ENCODE assay signal across 12 cellular contexts in the genomic region with DNA sequence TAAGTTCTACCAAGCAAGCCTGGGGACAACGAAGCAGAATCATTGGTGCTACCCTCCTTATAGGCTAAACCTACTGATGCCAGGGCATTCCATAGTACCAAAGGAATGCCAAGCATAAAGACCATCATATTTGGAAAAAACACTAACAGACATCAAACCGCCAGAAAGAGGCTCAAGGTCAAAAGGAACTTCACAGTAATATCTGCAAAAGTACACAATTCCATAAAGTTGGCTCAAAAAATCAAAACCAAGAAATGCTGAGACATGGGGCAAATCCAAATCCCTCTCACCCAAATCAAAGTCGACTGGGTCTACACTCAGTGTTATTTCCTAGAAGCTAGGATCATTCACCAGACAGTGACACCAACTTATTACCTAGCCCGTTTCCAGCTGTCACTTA. TPM values are rescaled to one million over a fixed set of nuclear protein-coding genes. Genes with fewer than 3 reads are reported as not detected.
DNase-seq lines count a peak whose midpoint lies in the region; ATAC-seq and TF ChIP-seq lines count a peak whose summit lies in the region.
"Had no signal": no experiment of that assay in that cellular context is flagged by ENCODE, and none has a peak within 500 bp of the region (broad histone marks: within the 10 kb centered on the region; RNA-seq: fewer than 3 reads in every experiment).

No MANE protein-coding gene starts in this region.

- peaks cover 60% of the 10 kb centered on the region for H3K4me1 Mint-ChIP-seq in activated naive CD8-positive, alpha-beta T cell treated with anti-CD3 and anti-CD28 coated beads, Interleukin-2, amount 50 U/mL, for 24 hours
- H3K4me1 Mint-ChIP-seq in naive thymus-derived CD4-positive, alpha-beta T cell: peaks cover 34 to 59% (median 55%) of the 10 kb centered on the region in 7 donors

- H3K27ac ChIP-seq in A673 (ENCODE audit: low read depth, low read length, poor library complexity, severe bottlenecking): peak overlapping the region; percentile 14
- no peak overlapping the region for H3K27ac ChIP-seq in GM23248
- no peak overlapping the region for H3K27ac ChIP-seq in naive thymus-derived CD4-positive, alpha-beta T cell (ENCODE audit: low read depth, low read length)
- H3K27ac ChIP-seq: neutrophil, testis had no signal

- H3K36me3 ChIP-seq in A673 (ENCODE audit: insufficient read depth, low read length, poor library complexity, severe bottlenecking) (peaks cover 62% of the 10 kb centered on the region), GM23248 (ENCODE audit: low read depth) (peaks cover 33% of the 10 kb centered on the region)
- peaks cover 19 to 44% (median 35%) of the 10 kb centered on the region in 3 experiments for H3K36me3 ChIP-seq in naive thymus-derived CD4-positive, alpha-beta T cell (ENCODE audit: control insufficient read depth in 2 of 3, insufficient read depth in 3 of 3, low read length in 3 of 3)

- POLR2A ChIA-PET in A673 (lab: Charles Lee; ENCODE audit: low non-redundant PET): no interaction called here
- POLR2A ChIA-PET in naive thymus-derived CD4-positive, alpha-beta T cell (lab: Charles Lee): interaction anchor here (0.6 to 4.9 kb wide), 3 partner anchors 10 to 27 kb away, joined by 3 to 28 read pairs (median 3); partner anchors contain the start of genes FANCG and PIGO

- H3K9ac ChIP-seq in GM23248: no peak overlapping the region

- no peaks in the 10 kb centered on the region for H3K9me3 Mint-ChIP-seq in activated naive CD8-positive, alpha-beta T cell treated with anti-CD3 and anti-CD28 coated beads, Interleukin-2, amount 50 U/mL, for 24 hours
- H3K9me3 Mint-ChIP-seq in naive thymus-derived CD4-positive, alpha-beta T cell: peaks cover 0 to 2% (median 0%) of the 10 kb centered on the region in 11 donors

- H3K27me3 ChIP-seq in A673 (replicated peaks; ENCODE audit: insufficient read depth, low read depth, low read length, poor library complexity): no peaks in the 10 kb centered on the region
- H3K27me3 ChIP-seq in GM23248 (replicated peaks; ENCODE audit: insufficient read depth): no peaks in the 10 kb centered on the region
- H3K27me3 ChIP-seq in naive thymus-derived CD4-positive, alpha-beta T cell (ENCODE audit: control insufficient read depth in 2 of 2, insufficient read depth in 2 of 2, low read length in 2 of 2): no peaks in the 10 kb centered on the region
- H3K27me3 ChIP-seq: neutrophil, testis had no signal

- ATAC-seq in activated naive CD8-positive, alpha-beta T cell treated with anti-CD3 and anti-CD28 coated beads, Interleukin-2, amount 50 U/mL, for 24 hours: no peak
- no peak for ATAC-seq in naive thymus-derived CD4-positive, alpha-beta T cell
- ATAC-seq in GM21619 (IDR thresholded peaks at IDR 0.05; ENCODE audit: unreplicated experiment): no peak

- peaks cover 77% of the 10 kb centered on the region for H3K36me3 Mint-ChIP-seq in activated naive CD8-positive, alpha-beta T cell treated with anti-CD3 and anti-CD28 coated beads, Interleukin-2, amount 50 U/mL, for 24 hours (ENCODE audit: low read depth)
- H3K36me3 Mint-ChIP-seq in naive thymus-derived CD4-positive, alpha-beta T cell: peaks cover 0 to 36% (median 24%) of the 10 kb centered on the region in 5 donors

- intact Hi-C loops in A673 (cut with micrococcal nuclease; ENCODE audit: unreplicated experiment): no loop called here
- intact Hi-C loops in naive thymus-derived CD4-positive, alpha-beta T cell (cut with micrococcal nuclease): no loop called here

- peaks cover 31% of the 10 kb centered on the region for H4K20me1 ChIP-seq in GM23248 (ENCODE audit: insufficient read depth)

- H3K4me1 ChIP-seq in A673 (ENCODE audit: insufficient read depth, low read length, poor library complexity, severe bottlenecking): peaks cover 6% of the 10 kb centered on the region
- peaks cover 35% of the 10 kb centered on the region for H3K4me1 ChIP-seq in GM23248 (ENCODE audit: insufficient read depth)
- peaks cover 22 to 43% of the 10 kb centered on the region in 2 donors for H3K4me1 ChIP-seq in naive thymus-derived CD4-positive, alpha-beta T cell (ENCODE audit: control insufficient read depth in 2 of 2, insufficient read depth in 2 of 2, low read length in 2 of 2)

- H3K27me3 Mint-ChIP-seq in activated naive CD8-positive, alpha-beta T cell treated with anti-CD3 and anti-CD28 coated beads, Interleukin-2, amount 50 U/mL, for 24 hours: peaks cover 2% of the 10 kb centered on the region
- peaks cover 0 to 3% (median 0%) of the 10 kb centered on the region in 5 donors for H3K27me3 Mint-ChIP-seq in naive thymus-derived CD4-positive, alpha-beta T cell

- H3K4me3 ChIP-seq in A673 (ENCODE audit: low read depth, low read length, poor library complexity, severe bottlenecking): no peak overlapping the region
- H3K4me3 ChIP-seq in GM23248: peak overlapping the region; percentile 86
- no peak overlapping the region for H3K4me3 ChIP-seq in naive thymus-derived CD4-positive, alpha-beta T cell (ENCODE audit: low read length)
- H3K4me3 ChIP-seq: testis had no signal

- CTCF ChIA-PET in A673 (lab: Charles Lee): interaction anchor here (0.6 kb wide), 1 partner anchor 601 kb away, joined by 5 read pairs; no protein-coding TSS in a partner anchor
- CTCF ChIA-PET in naive thymus-derived CD4-positive, alpha-beta T cell (lab: Charles Lee): interaction anchor here (1.2 kb wide), 1 partner anchor 484 kb away, joined by 4 read pairs; no protein-coding TSS in a partner anchor

- in situ Hi-C loops in GM23248 (cut with MboI): no loop called here

- no TSS peak for BruUV-seq in A673 (replicated peaks; lab: Mats Ljungman, UMichigan)

- DNase-seq in A673 (ENCODE audit: low spot score) (no peak), GM23248 (no peak), mucosa of gallbladder (ENCODE audit: low spot score) (no peak), T-helper 9 cell (no peak), NCI-H345 (lab: John Stamatoyannopoulos, UW) (no peak)
- no peak for DNase-seq in activated naive CD8-positive, alpha-beta T cell treated with anti-CD3 and anti-CD28 coated beads, Interleukin-2, amount 50 U/mL, for 24 hours
- no peak for DNase-seq in naive thymus-derived CD4-positive, alpha-beta T cell
- DNase-seq: activated CD4-positive, alpha-beta T cell treated with anti-CD3 and anti-CD28 coated beads, Interleukin-2, amount 50 U/mL, for 1 hour; Right ventricle myocardium superior; testis had no signal

- peaks cover 23% of the 10 kb centered on the region for H3F3A ChIP-seq in GM23248 (ENCODE audit: insufficient read depth)

- H2AFZ ChIP-seq in GM23248: no peak overlapping the region

- H3K9me2 ChIP-seq in GM23248 (ENCODE audit: insufficient read depth): no peaks in the 10 kb centered on the region

- TF ChIP-seq CTCF in A673 (conservative IDR thresholded peaks at IDR 0.05; ENCODE audit: low read depth, low read length): no peak

- 63 to 66% methylated on average over 4 of the region's 4 CpGs for WGBS in GM23248 (ENCODE audit: low coverage in 1 of 2, low lambda C conversion rate in 2 of 2, missing lambda C conversion rate in 2 of 2), 2 experiments

- peak overlapping the region; percentile 13 for H3K4me2 ChIP-seq in GM23248 (ENCODE audit: unreplicated experiment)

- peak overlapping the region; percentile 46 for H3K4me3 Mint-ChIP-seq in activated naive CD8-positive, alpha-beta T cell treated with anti-CD3 and anti-CD28 coated beads, Interleukin-2, amount 50 U/mL, for 24 hours
- peak overlapping the region; percentile 49 to 95 (median 62) for H3K4me3 Mint-ChIP-seq in naive thymus-derived CD4-positive, alpha-beta T cell

- H3K79me2 ChIP-seq in GM23248 (ENCODE audit: insufficient read depth): peaks cover 78% of the 10 kb centered on the region

- H3K27ac Mint-ChIP-seq in activated naive CD8-positive, alpha-beta T cell treated with anti-CD3 and anti-CD28 coated beads, Interleukin-2, amount 50 U/mL, for 24 hours: no peak overlapping the region
- peak overlapping the region in 5 of 9 donors; percentile 19 to 75 (median 31) for H3K27ac Mint-ChIP-seq in naive thymus-derived CD4-positive, alpha-beta T cell

- H3K9me3 ChIP-seq in A673 (ENCODE audit: low read depth, low read length, poor library complexity, severe bottlenecking): no peaks in the 10 kb centered on the region
- H3K9me3 ChIP-seq in GM23248 (ENCODE audit: low read depth): no peaks in the 10 kb centered on the region
- H3K9me3 ChIP-seq in naive thymus-derived CD4-positive, alpha-beta T cell (ENCODE audit: control insufficient read depth in 2 of 3, low read length in 3 of 3): no peaks in the 10 kb centered on the region
- H3K9me3 ChIP-seq: testis had no signal

RNA-seq across cellular contexts. Expression of gene VCP, which starts 3.4 kb away (rescaled TPM):
- total RNA-seq in A673 (2021): 625 and 643 TPM in 2 replicates
- 295 and 329 TPM in 2 replicates for total RNA-seq in GM23248 (2014; rRNA removed; shearing (Covaris generic))
- polyA plus RNA-seq in GM23248 (2016; fragmentation: Nextera tagmentation; extraction: Ambion mirVana): 252 and 255 TPM in 2 replicates
- total RNA-seq in naive thymus-derived CD4-positive, alpha-beta T cell: 100 to 1,000 TPM; 138 to 259 (median 202) TPM
- polyA plus RNA-seq in naive thymus-derived CD4-positive, alpha-beta T cell: 100 to 1,000 TPM; 134 to 198 TPM
- 243 TPM for total RNA-seq in mucosa of gallbladder

RNA-seq across cellular contexts. Expression of gene FANCG, which starts 10.7 kb away (rescaled TPM):
- total RNA-seq in A673 (2021) (104 and 110 TPM in 2 replicates), mucosa of gallbladder (17.4 TPM)
- total RNA-seq in GM23248 (2014; rRNA removed; shearing (Covaris generic)): 11.5 and 20.0 TPM in 2 replicates
- polyA plus RNA-seq in GM23248 (2016; fragmentation: Nextera tagmentation; extraction: Ambion mirVana): 15.3 and 15.8 TPM in 2 replicates
- total RNA-seq in naive thymus-derived CD4-positive, alpha-beta T cell: 10 to 100 TPM; 19.6 to 84.9 (median 26.7) TPM
- 10 to 100 TPM in 1 of 2 donors, 1 to 10 TPM in 1; 8.7 to 12.6 TPM for polyA plus RNA-seq in naive thymus-derived CD4-positive, alpha-beta T cell

RNA-seq across cellular contexts. Expression of gene PIGO, which starts 27.4 kb away (rescaled TPM):
- 32.9 and 34.3 TPM in 2 replicates for total RNA-seq in A673 (2021)
- total RNA-seq in GM23248 (2014; rRNA removed; shearing (Covaris generic)): 16.4 and 17.4 TPM in 2 replicates
- polyA plus RNA-seq in GM23248 (2016; fragmentation: Nextera tagmentation; extraction: Ambion mirVana): 18.6 and 19.5 TPM in 2 replicates
- 10 to 100 TPM; 27.1 to 36.0 (median 29.9) TPM for total RNA-seq in naive thymus-derived CD4-positive, alpha-beta T cell
- 10 to 100 TPM; 27.4 to 30.6 TPM for polyA plus RNA-seq in naive thymus-derived CD4-positive, alpha-beta T cell
- 35.9 TPM for total RNA-seq in mucosa of gallbladder

RNA-seq across cellular contexts. Expression of gene STOML2, which starts 33.9 kb away (rescaled TPM):
- 200 and 209 TPM in 2 replicates for total RNA-seq in A673 (2021)
- total RNA-seq in GM23248 (2014; rRNA removed; shearing (Covaris generic)): 101 and 124 TPM in 2 replicates
- polyA plus RNA-seq in GM23248 (2016; fragmentation: Nextera tagmentation; extraction: Ambion mirVana): 120 and 129 TPM in 2 replicates
- total RNA-seq in naive thymus-derived CD4-positive, alpha-beta T cell: 100 to 1,000 TPM in 1 of 5 experiments, 10 to 100 TPM in 4; 34.7 to 126 (median 44.9) TPM
- 10 to 100 TPM; 85.6 to 88.8 TPM for polyA plus RNA-seq in naive thymus-derived CD4-positive, alpha-beta T cell
- 94.9 TPM for total RNA-seq in mucosa of gallbladder

RNA-seq across cellular contexts. Expression of gene ATOSB, which starts 46.6 kb away (rescaled TPM):
- 7.4 and 8.3 TPM in 2 replicates for total RNA-seq in A673 (2021)
- total RNA-seq in GM23248 (2014; rRNA removed; shearing (Covaris generic)): 44.3 and 50.4 TPM in 2 replicates
- polyA plus RNA-seq in GM23248 (2016; fragmentation: Nextera tagmentation; extraction: Ambion mirVana): 29.4 and 30.5 TPM in 2 replicates
- 10 to 100 TPM in 2 of 5 experiments, 1 to 10 TPM in 3; 5.9 to 26.0 (median 6.6) TPM for total RNA-seq in naive thymus-derived CD4-positive, alpha-beta T cell
- 1 to 10 TPM in 1 of 2 donors, under 1 TPM in 1; 0.95 to 3.4 TPM for polyA plus RNA-seq in naive thymus-derived CD4-positive, alpha-beta T cell
- total RNA-seq in mucosa of gallbladder: 18.3 TPM
